ENCODE assay signal across 10 cellular contexts in genomic region chr6:27667651-27668441, GRCh38.
DNase-seq lines count a peak whose midpoint lies in the region; ATAC-seq, FAIRE-seq and TF ChIP-seq lines count a peak whose summit lies in the region.
"Had no signal": no experiment of that assay in that cellular context is flagged by ENCODE, and none has a peak within 500 bp of the region (broad histone marks: within the 10 kb centered on the region; RNA-seq: fewer than 3 reads in every experiment).

No MANE protein-coding gene starts in this region.

- H3K9me3 ChIP-seq in spleen (peaks cover 0 to 37% (median 0%) of the 10 kb centered on the region in 8 donors), body of pancreas (no peaks in the 10 kb centered on the region)

- peaks cover 60% of the 10 kb centered on the region for H3K27me3 Mint-ChIP-seq in activated CD4-positive, alpha-beta T cell treated with anti-CD3 and anti-CD28 coated beads, Interleukin-2, amount 10 ng/mL, durations not matched to agents 24 days and 14 days
- peaks cover 82 to 87% of the 10 kb centered on the region in 2 donors for H3K27me3 Mint-ChIP-seq in effector memory CD8-positive, alpha-beta T cell

- WGBS in spleen, 5 donors, result 4 to 6% (median 5%) methylated on average over 22 of the region's 22 CpGs
- 4 to 11% methylated on average over 22 of the region's 22 CpGs for WGBS in body of pancreas, 2 donors

- H3K4me3 ChIP-seq in skeletal muscle cell (ENCODE audit: low read depth, low read length), result peak overlapping the region; percentile 35
- H3K4me3 ChIP-seq in spleen, result no peak overlapping the region
- no peak overlapping the region for H3K4me3 ChIP-seq in body of pancreas

- no peak for ATAC-seq in effector memory CD8-positive, alpha-beta T cell (replicated peaks)
- ATAC-seq in body of pancreas, result no peak

- peaks cover 0 to 32% (median 13%) of the 10 kb centered on the region in 6 donors for H3K4me1 ChIP-seq in spleen
- no peaks in the 10 kb centered on the region for H3K4me1 ChIP-seq in body of pancreas

- TF ChIP-seq CTCF in spleen (IDR thresholded peaks at IDR 0.05 in 8 of 11, conservative IDR thresholded peaks at IDR 0.05 in 3 of 11), result no peak
- no peak for TF ChIP-seq CTCF in body of pancreas (IDR thresholded peaks at IDR 0.05)

- peaks cover 25% of the 10 kb centered on the region for H3K9me3 Mint-ChIP-seq in activated CD4-positive, alpha-beta T cell treated with anti-CD3 and anti-CD28 coated beads, Interleukin-2, amount 10 ng/mL, durations not matched to agents 24 days and 14 days
- peaks cover 0 to 6% of the 10 kb centered on the region in 2 donors for H3K9me3 Mint-ChIP-seq in effector memory CD8-positive, alpha-beta T cell

- H3K27me3 ChIP-seq in spleen (replicated peaks in 1 of 7) (peaks cover 11 to 98% (median 83%) of the 10 kb centered on the region in 7 donors), body of pancreas (peaks cover 0 to 15% of the 10 kb centered on the region in 2 donors)

- H3K4me3 Mint-ChIP-seq in activated CD4-positive, alpha-beta T cell treated with anti-CD3 and anti-CD28 coated beads, Interleukin-2, amount 10 ng/mL, durations not matched to agents 24 days and 14 days, result peak overlapping the region; percentile 67
- peak overlapping the region; percentile 17 to 57 for H3K4me3 Mint-ChIP-seq in effector memory CD8-positive, alpha-beta T cell

- H3K36me3 Mint-ChIP-seq in activated CD4-positive, alpha-beta T cell treated with anti-CD3 and anti-CD28 coated beads, Interleukin-2, amount 10 ng/mL, durations not matched to agents 24 days and 14 days (ENCODE audit: low read depth), result peaks cover 6% of the 10 kb centered on the region
- H3K36me3 Mint-ChIP-seq in effector memory CD8-positive, alpha-beta T cell (ENCODE audit: insufficient read depth), result peaks cover 53% of the 10 kb centered on the region

- peak overlapping the region; percentile 60 for H3K27ac Mint-ChIP-seq in activated CD4-positive, alpha-beta T cell treated with anti-CD3 and anti-CD28 coated beads, Interleukin-2, amount 10 ng/mL, durations not matched to agents 24 days and 14 days
- peak overlapping the region; percentile 67 for H3K27ac Mint-ChIP-seq in effector memory CD8-positive, alpha-beta T cell

- intact Hi-C loops in activated CD4-positive, alpha-beta T cell treated with anti-CD3 and anti-CD28 coated beads, Interleukin-2, amount 10 ng/mL, durations not matched to agents 24 days and 14 days (cut with micrococcal nuclease), result loop anchor here (2.0 to 5.0 kb wide), 3 partner anchors 19 to 371 kb away; no protein-coding TSS in a partner anchor
- intact Hi-C loops in spleen (cut with DNase I; ENCODE audit: low total_unique reads), result no loop called here
- intact Hi-C loops in body of pancreas (cut with DNase I), result no loop called here

- no peak for FAIRE-seq in RCC 7860 (lab: Jason Lieb, UNC)
- FAIRE-seq: endometrium had no signal

- TF ChIP-seq POLR2A in spleen (IDR thresholded peaks at IDR 0.05) (no peak), body of pancreas (IDR thresholded peaks at IDR 0.05) (no peak)

- peaks cover 39% of the 10 kb centered on the region for H3K4me1 Mint-ChIP-seq in activated CD4-positive, alpha-beta T cell treated with anti-CD3 and anti-CD28 coated beads, Interleukin-2, amount 10 ng/mL, durations not matched to agents 24 days and 14 days
- peaks cover 12 to 25% of the 10 kb centered on the region in 2 donors for H3K4me1 Mint-ChIP-seq in effector memory CD8-positive, alpha-beta T cell (ENCODE audit: low read depth in 2 of 2)

- H3K36me3 ChIP-seq in spleen, result no peaks in the 10 kb centered on the region
- no peaks in the 10 kb centered on the region for H3K36me3 ChIP-seq in body of pancreas (replicated peaks in 1 of 2; ENCODE audit: insufficient read depth in 1 of 2, low read depth in 2 of 2)

- DNase-seq in activated CD4-positive, alpha-beta T cell treated with anti-CD3 and anti-CD28 coated beads, Interleukin-2, amount 10 ng/mL, durations not matched to agents 24 days and 14 days, result peak; percentile 62
- no peak for DNase-seq in activated CD4-positive, alpha-beta T cell treated with anti-CD3 and anti-CD28 coated beads for 1 hour
- DNase-seq in OCI-M1 (lab: John Stamatoyannopoulos, UW) (peak; percentile 79), skeletal muscle cell (ENCODE audit: low read depth) (no peak), RCC 7860 (ENCODE audit: low spot score) (no peak), spleen (no peak), body of pancreas (no peak)
- DNase-seq in effector memory CD8-positive, alpha-beta T cell, result no peak
- DNase-seq: COR-L47 had no signal

- H3K27ac ChIP-seq in spleen (no peak overlapping the region), body of pancreas (no peak overlapping the region)

Comparison
In these comparisons a context has a peak if more than half of its experiments do, and no peak if none do; other contexts are left out.
1. DNase-seq: peak in activated CD4-positive, alpha-beta T cell treated with anti-CD3 and anti-CD28 coated beads, Interleukin-2, amount 10 ng/mL, durations not matched to agents 24 days and 14 days (single experiment) and OCI-M1 (single experiment); none in activated CD4-positive, alpha-beta T cell treated with anti-CD3 and anti-CD28 coated beads for 1 hour (single experiment), effector memory CD8-positive, alpha-beta T cell (0 of 3), skeletal muscle cell (single experiment), RCC 7860 (single experiment), spleen (single experiment) and body of pancreas (0 of 4).